In genomic region chr2:95300391-95300938, GRCh38 we compare ENCODE assay signal across 15 cellular contexts. TPM values are rescaled to one million over a fixed set of nuclear protein-coding genes. Genes with fewer than 3 reads are reported as not detected.
DNase-seq lines count a peak whose midpoint lies in the region; ATAC-seq and TF ChIP-seq lines count a peak whose summit lies in the region.
"Had no signal": no experiment of that assay in that cellular context is flagged by ENCODE, and none has a peak within 500 bp of the region (broad histone marks: within the 10 kb centered on the region; RNA-seq: fewer than 3 reads in every experiment).

No MANE protein-coding gene starts in this region.

- peak; percentile 82 for ATAC-seq in DND-41 (ENCODE audit: insufficient read depth, low read depth)
- ATAC-seq: WTC11 had no signal

- H3K4me1 ChIP-seq in DND-41 (ENCODE audit: insufficient read depth, low read length) (peaks cover 49% of the 10 kb centered on the region), neuronal stem cell (ENCODE audit: control insufficient read depth in 2 of 2, insufficient read depth in 1 of 2, low read depth in 1 of 2, low read length in 2 of 2) (peaks cover 5 to 19% of the 10 kb centered on the region in 2 donors), Karpas-422 (ENCODE audit: low read length) (no peaks in the 10 kb centered on the region)

- H3K18ac ChIP-seq in neuronal stem cell (ENCODE audit: low read length): peak overlapping the region; percentile 45

- H3K79me2 ChIP-seq in DND-41 (ENCODE audit: insufficient read depth, low read length): peaks cover 7% of the 10 kb centered on the region; the same call in 1 of the 2 replicates
- H3K79me2 ChIP-seq in Karpas-422 (ENCODE audit: low read length): no peaks in the 10 kb centered on the region

- H3K9ac ChIP-seq in DND-41 (ENCODE audit: low read depth, low read length): no peak overlapping the region
- peak overlapping the region; percentile 33 for H3K9ac ChIP-seq in neuronal stem cell (ENCODE audit: low read depth, low read length, poor library complexity)
- H3K9ac ChIP-seq in Karpas-422 (ENCODE audit: low read length): no peak overlapping the region

- no peak overlapping the region for H2BK12ac ChIP-seq in neuronal stem cell (ENCODE audit: low read length)

- TF ChIP-seq CTCF in DND-41 (IDR thresholded peaks at IDR 0.05; ENCODE audit: borderline replicate concordance, extremely low read depth, low read length, poor library complexity, severe bottlenecking): no peak

- H3K27ac ChIP-seq in DND-41 (ENCODE audit: low read length): peak overlapping the region; percentile 29; the same call in 1 of the 2 replicates
- H3K27ac ChIP-seq in neuronal stem cell (replicated peaks; ENCODE audit: low read length): no peak overlapping the region
- no peak overlapping the region for H3K27ac ChIP-seq in Karpas-422 (ENCODE audit: low read length)
- H3K27ac ChIP-seq: esophagus muscularis mucosa had no signal

- no peak overlapping the region for H3K4me3 ChIP-seq in DND-41 (ENCODE audit: low read depth in 1 of 2, low read length in 2 of 2)
- no peak overlapping the region for H3K4me3 ChIP-seq in neuronal stem cell (ENCODE audit: low read length in 2 of 2)
- no peak overlapping the region for H3K4me3 ChIP-seq in Karpas-422 (ENCODE audit: low read length)
- H3K4me3 ChIP-seq: esophagus muscularis mucosa had no signal

- H3K79me1 ChIP-seq in neuronal stem cell (ENCODE audit: low read depth, low read length): no peaks in the 10 kb centered on the region

- no peak overlapping the region for H4K91ac ChIP-seq in neuronal stem cell (ENCODE audit: low read depth, low read length, poor library complexity)

- no peak overlapping the region for H3K4ac ChIP-seq in neuronal stem cell (ENCODE audit: low read length)

- no peaks in the 10 kb centered on the region for H3K36me3 ChIP-seq in DND-41 (ENCODE audit: insufficient read depth, low read length)
- H3K36me3 ChIP-seq in neuronal stem cell (replicated peaks in 1 of 2; ENCODE audit: control insufficient read depth in 2 of 2, insufficient read depth in 2 of 2, low read length in 2 of 2): no peaks in the 10 kb centered on the region
- no peaks in the 10 kb centered on the region for H3K36me3 ChIP-seq in Karpas-422 (ENCODE audit: insufficient read depth, low read length)
- H3K36me3 ChIP-seq: esophagus muscularis mucosa had no signal

- no peak overlapping the region for H4K8ac ChIP-seq in neuronal stem cell (ENCODE audit: low read depth, low read length)

- H3K4me2 ChIP-seq in DND-41 (ENCODE audit: insufficient read depth, low read length): peak overlapping the region; percentile 8; the same call in 1 of the 2 replicates
- H3K4me2 ChIP-seq in neuronal stem cell (ENCODE audit: insufficient read depth, low read length, poor library complexity, severe bottlenecking): no peak overlapping the region
- no peak overlapping the region for H3K4me2 ChIP-seq in Karpas-422 (ENCODE audit: low read depth, low read length, poor library complexity, severe bottlenecking)

- H2BK120ac ChIP-seq in neuronal stem cell (ENCODE audit: low read depth, low read length): no peak overlapping the region

- peak overlapping the region; percentile 57 for H2AK5ac ChIP-seq in neuronal stem cell (ENCODE audit: low read depth, low read length)

- no peak overlapping the region for H2BK5ac ChIP-seq in neuronal stem cell (ENCODE audit: low read length)

- H3K9me2 ChIP-seq in Karpas-422 (replicated peaks; ENCODE audit: insufficient read depth, low read length): no peaks in the 10 kb centered on the region

- peaks cover 6% of the 10 kb centered on the region; the same call in 1 of the 2 replicates for H4K20me1 ChIP-seq in DND-41 (ENCODE audit: insufficient read depth, low read length)
- H4K20me1 ChIP-seq in Karpas-422 (ENCODE audit: insufficient read depth, low read depth, low read length): no peaks in the 10 kb centered on the region

- peak overlapping the region; percentile 32 for H3K23ac ChIP-seq in neuronal stem cell (ENCODE audit: low read depth, low read length, poor library complexity)

- peak; percentile 74 for DNase-seq in DND-41
- DNase-seq in NCI-H1105 (lab: John Stamatoyannopoulos, UW): peak; percentile 81
- peak; percentile 26 for DNase-seq in SHP77 treated with DMSO at 0.1 percent for 48 hours (lab: John Stamatoyannopoulos, UW)
- DNase-seq in neuronal stem cell (ENCODE audit: low spot score): no peak
- DNase-seq in Karpas-422: no peak
- no peak for DNase-seq in RKO (ENCODE audit: low spot score)
- no peak for DNase-seq in OCI-M2 (lab: John Stamatoyannopoulos, UW; ENCODE audit: unreplicated experiment)
- no peak for DNase-seq in activated CD4-positive, CD25-positive, alpha-beta regulatory T cell treated with anti-CD3 and anti-CD28 coated beads, Interleukin-2, amount 50 U/mL, for 72 hours
- DNase-seq: activated T-cell treated with anti-CD3 and anti-CD28 coated beads, Interleukin-2, amount 50 U/mL, for 72 hours; CD8-positive, alpha-beta memory T cell; GOT3; NCI-H446 had no signal

- WGBS in neuronal stem cell (ENCODE audit: extremely low coverage in 2 of 2, insufficient read length in 2 of 2, insufficient replicate concordance in 1 of 2), 2 donors: no CpG with 5 or more reads among the region's 11 CpGs

- peak overlapping the region; percentile 17 for H3K14ac ChIP-seq in neuronal stem cell (ENCODE audit: low read length)

- H2AFZ ChIP-seq in DND-41 (ENCODE audit: low read depth, low read length): no peak overlapping the region
- no peak overlapping the region for H2AFZ ChIP-seq in neuronal stem cell (ENCODE audit: low read length)
- H2AFZ ChIP-seq in Karpas-422 (ENCODE audit: low read length): no peak overlapping the region

- H3K9me3 ChIP-seq in DND-41 (ENCODE audit: insufficient read depth, low read length, severe bottlenecking) (no peaks in the 10 kb centered on the region), neuronal stem cell (replicated peaks in 1 of 2; ENCODE audit: control insufficient read depth in 2 of 2, insufficient read depth in 1 of 2, low read depth in 1 of 2, low read length in 2 of 2) (no peaks in the 10 kb centered on the region), Karpas-422 (ENCODE audit: low read length) (no peaks in the 10 kb centered on the region)
- H3K9me3 ChIP-seq: esophagus muscularis mucosa had no signal

- H3K27me3 ChIP-seq in DND-41 (ENCODE audit: insufficient read depth, low read length, poor library complexity) (no peaks in the 10 kb centered on the region), neuronal stem cell (ENCODE audit: control insufficient read depth in 3 of 3, insufficient read depth in 3 of 3, low read depth in 1 of 3, low read length in 3 of 3) (peaks cover 0 to 29% (median 0%) of the 10 kb centered on the region in 3 experiments), Karpas-422 (ENCODE audit: low read length) (no peaks in the 10 kb centered on the region)

- no peak overlapping the region for H2BK15ac ChIP-seq in neuronal stem cell (ENCODE audit: low read length)

RNA-seq across cellular contexts. Expression of gene KCNIP3, which starts 3.3 kb away (rescaled TPM):
- 2.7 TPM for polyA plus RNA-seq in neuronal stem cell (2013, experiment 1 of 2)
- polyA plus RNA-seq in neuronal stem cell (2013, experiment 2 of 2): 2.7 TPM
- 0.18 TPM in 1 of 2 replicates, not detected in the other for total RNA-seq in Karpas-422 (2014; rRNA removed; shearing (Covaris generic); ENCODE audit: low replicate concordance)
- total RNA-seq: activated T-cell treated with anti-CD3 and anti-CD28 coated beads, Interleukin-2, amount 50 U/mL, for 72 hours; CD8-positive, alpha-beta memory T cell; mononuclear cell had no signal
- polyA plus RNA-seq: CD8-positive, alpha-beta memory T cell had no signal

RNA-seq across cellular contexts. Expression of gene PROM2, which starts 26.2 kb away (rescaled TPM):
- 1.5 TPM for polyA plus RNA-seq in neuronal stem cell (2013, experiment 1 of 2)
- polyA plus RNA-seq in neuronal stem cell (2013, experiment 2 of 2): 0.83 TPM
- total RNA-seq in Karpas-422 (2014; rRNA removed; shearing (Covaris generic); ENCODE audit: low replicate concordance): 0.07 and 0.72 TPM in 2 replicates
- polyA plus RNA-seq: CD8-positive, alpha-beta memory T cell had no signal

Comparison
In these comparisons a context has a peak if more than half of its experiments do, and no peak if none do; other contexts are left out.
1. DNase-seq: peak in DND-41 (single experiment), NCI-H1105 (single experiment) and SHP77 treated with DMSO at 0.1 percent for 48 hours (single experiment); none in neuronal stem cell (single experiment), Karpas-422 (single experiment), RKO (single experiment), OCI-M2 (single experiment) and activated CD4-positive, CD25-positive, alpha-beta regulatory T cell treated with anti-CD3 and anti-CD28 coated beads, Interleukin-2, amount 50 U/mL, for 72 hours (single experiment).